Comparison of ENCODE assay signal across 26 cellular contexts in the genomic region with DNA sequence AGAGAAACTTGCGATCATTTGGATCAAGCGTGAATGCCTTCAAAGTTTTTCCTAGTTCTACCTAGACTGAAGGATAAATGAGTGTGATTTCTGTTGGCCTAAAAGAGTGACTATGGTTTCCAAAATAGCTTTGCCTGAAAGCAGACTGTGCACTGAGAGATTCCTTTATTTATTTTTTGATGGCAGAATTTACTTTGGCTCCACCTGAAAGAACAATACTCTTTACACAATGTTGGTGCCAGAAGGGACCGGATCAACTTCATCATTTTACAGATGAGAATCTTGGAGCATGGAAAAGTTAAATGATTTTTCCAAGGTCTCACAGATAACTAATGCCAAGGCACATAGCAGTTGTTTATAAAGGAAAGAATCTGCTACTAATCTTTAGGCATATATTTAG.
"Had no signal": no experiment of that assay in that cellular context is flagged by ENCODE, and none has a peak within 500 bp of the region (broad histone marks: within the 10 kb centered on the region; RNA-seq: fewer than 3 reads in every experiment).

No MANE protein-coding gene starts in this region.

- H3K36me3 ChIP-seq: adrenal gland, ascending aorta, esophagus muscularis mucosa, left ventricle myocardium inferior, suprapubic skin, tibial nerve, WERI-Rb-1 had no signal

- H3K9me3 ChIP-seq: adrenal gland, ascending aorta, esophagus muscularis mucosa, left ventricle myocardium inferior, suprapubic skin, tibial nerve had no signal

- H3K27ac ChIP-seq: adrenal gland, ascending aorta, esophagus muscularis mucosa, hepatocyte, left ventricle myocardium inferior, suprapubic skin, tibial nerve, WERI-Rb-1 had no signal

- ATAC-seq: activated T-helper 17 cell treated with anti-CD3 and anti-CD28 coated beads, Interleukin-2, amount 50 U/mL, for 72 hours; natural killer cell; right cardiac atrium had no signal

- H3K4me3 Mint-ChIP-seq: activated naive CD8-positive, alpha-beta T cell; activated T-cell treated with anti-CD3 and anti-CD28 coated beads, Interleukin-2, amount 50 U/mL, for 24 hours; activated T-helper 17 cell treated with anti-CD3 and anti-CD28 coated beads, Interleukin-2, amount 50 U/mL, for 72 hours; central memory CD8-positive, alpha-beta T cell; immature natural killer cell; mesothelial cell of epicardium; natural killer cell; stimulated activated naive CD8-positive, alpha-beta T cell treated with anti-CD3 and anti-CD28 coated beads, Interleukin-15, Interleukin-2, amounts not matched to agents 100 ng/mL and 50 ng/mL, for 24 hours; T-helper 2 cell treated with Interferon-gamma antibody and Interleukin-4, amounts not matched to agents 5 μg/mL and 100 μg/mL, for 36 hours had no signal

- H3K4me3 ChIP-seq: adrenal gland, ascending aorta, esophagus muscularis mucosa, hepatocyte, left ventricle myocardium inferior, suprapubic skin, tibial nerve had no signal

- H3K27ac Mint-ChIP-seq: activated naive CD8-positive, alpha-beta T cell; activated T-cell treated with anti-CD3 and anti-CD28 coated beads, Interleukin-2, amount 50 U/mL, for 24 hours; activated T-helper 17 cell treated with anti-CD3 and anti-CD28 coated beads, Interleukin-2, amount 50 U/mL, for 72 hours; immature natural killer cell; mesothelial cell of epicardium; natural killer cell; stimulated activated naive CD8-positive, alpha-beta T cell treated with anti-CD3 and anti-CD28 coated beads, Interleukin-15, Interleukin-2, amounts not matched to agents 100 ng/mL and 50 ng/mL, for 24 hours; T-helper 2 cell treated with Interferon-gamma antibody and Interleukin-4, amounts not matched to agents 5 μg/mL and 100 μg/mL, for 36 hours had no signal

- H3K4me1 Mint-ChIP-seq: activated T-helper 17 cell treated with anti-CD3 and anti-CD28 coated beads, Interleukin-2, amount 50 U/mL, for 72 hours; central memory CD8-positive, alpha-beta T cell; immature natural killer cell had no signal

- DNase-seq: activated CD4-positive, CD25-positive, alpha-beta regulatory T cell treated with anti-CD3 and anti-CD28 coated beads, Interleukin-2, amount 50 U/mL, for 72 hours; activated CD8-positive, alpha-beta memory T cell treated with anti-CD3 and anti-CD28 coated beads for 24 hours; activated CD8-positive, alpha-beta memory T cell treated with anti-CD3 and anti-CD28 coated beads, Interleukin-2, amount 50 U/mL, for 4 hours; activated naive CD4-positive, alpha-beta T cell; activated T-cell treated with anti-CD3 and anti-CD28 coated beads, Interleukin-2, amount 50 U/mL, for 24 hours; adrenal gland; effector memory CD4-positive, alpha-beta T cell; glutamatergic neuron; immature natural killer cell; left ventricle myocardium inferior; mammary epithelial cell; natural killer cell; right cardiac atrium; stimulated activated CD4-positive, alpha-beta T cell treated with anti-CD3 and anti-CD28 coated beads, Interleukin-12 subunit alpha, Interleukin-12 subunit beta, amount 100 ng/mL, for 4 hours; WERI-Rb-1 had no signal

- H3K27me3 ChIP-seq: adrenal gland, ascending aorta, hepatocyte, suprapubic skin, tibial nerve had no signal

- H3K36me3 Mint-ChIP-seq: activated naive CD8-positive, alpha-beta T cell; immature natural killer cell; mesothelial cell of epicardium; natural killer cell had no signal

- H3K27me3 Mint-ChIP-seq: activated naive CD8-positive, alpha-beta T cell; central memory CD8-positive, alpha-beta T cell; stimulated activated naive CD8-positive, alpha-beta T cell treated with anti-CD3 and anti-CD28 coated beads, Interleukin-15, Interleukin-2, amounts not matched to agents 100 ng/mL and 50 ng/mL, for 24 hours had no signal

- H3K9me3 Mint-ChIP-seq: activated T-cell treated with anti-CD3 and anti-CD28 coated beads, Interleukin-2, amount 50 U/mL, for 24 hours; activated T-helper 17 cell treated with anti-CD3 and anti-CD28 coated beads, Interleukin-2, amount 50 U/mL, for 72 hours; central memory CD8-positive, alpha-beta T cell; immature natural killer cell; mesothelial cell of epicardium; stimulated activated naive CD8-positive, alpha-beta T cell treated with anti-CD3 and anti-CD28 coated beads, Interleukin-15, Interleukin-2, amounts not matched to agents 100 ng/mL and 50 ng/mL, for 24 hours; T-helper 2 cell treated with Interferon-gamma antibody and Interleukin-4, amounts not matched to agents 5 μg/mL and 100 μg/mL, for 36 hours had no signal

- H3K4me1 ChIP-seq: adrenal gland, ascending aorta, left ventricle myocardium inferior, suprapubic skin, tibial nerve had no signal
